Comparison of ENCODE assay signal across 8 cellular contexts in the genomic region with DNA sequence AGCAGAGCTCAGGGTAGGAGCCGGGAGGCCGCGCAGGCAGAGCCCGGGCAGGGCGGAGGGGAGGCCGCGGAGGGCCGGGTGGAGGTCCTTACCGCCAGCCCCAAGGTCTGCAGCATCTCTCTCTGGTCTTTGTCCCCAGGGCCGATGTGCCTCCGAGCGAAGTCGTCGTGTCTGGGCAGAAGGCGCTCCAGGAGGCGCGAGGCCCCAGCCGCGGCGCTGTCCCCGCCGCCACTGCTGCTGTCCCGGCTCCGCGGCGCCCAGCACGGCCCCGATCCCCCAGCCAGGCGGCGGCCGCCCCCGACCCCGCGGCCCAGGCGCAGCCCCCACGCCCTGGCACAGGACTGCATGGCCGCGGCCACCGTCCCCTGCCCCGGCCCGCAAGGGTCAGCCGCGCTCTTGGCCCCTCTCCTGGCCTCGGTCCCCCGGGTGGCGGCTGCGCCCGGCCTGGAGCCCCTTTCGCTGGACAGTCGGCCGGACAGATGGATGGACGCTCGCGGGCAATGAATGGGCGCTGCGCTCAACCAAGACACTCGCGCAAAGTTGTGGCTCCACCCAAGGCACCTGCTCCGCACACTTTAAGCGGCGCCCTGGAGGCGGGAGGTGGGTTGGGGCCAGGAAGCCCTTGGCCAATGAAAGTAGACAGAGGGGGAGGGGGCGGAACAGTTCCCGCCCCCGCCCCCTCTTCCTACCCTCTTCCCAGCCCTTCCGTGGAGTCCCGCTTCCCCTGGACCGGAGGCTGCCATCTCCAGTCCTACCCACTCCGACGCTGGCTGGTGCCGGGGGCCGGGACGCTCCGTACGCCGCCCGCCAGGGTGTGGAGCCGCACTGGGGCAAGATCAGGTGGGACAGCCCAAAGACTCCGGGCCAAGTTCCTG. TPM values are rescaled to one million over a fixed set of nuclear protein-coding genes. Genes with fewer than 3 reads are reported as not detected.
DNase-seq lines count a peak whose midpoint lies in the region; ATAC-seq and TF ChIP-seq lines count a peak whose summit lies in the region.

TSS of gene GLDC (minus strand) at position 577 of the 875 bp plus-strand sequence. CDS start at position 347, 230 bp downstream.

- peak; percentile 93 for DNase-seq in D341Med (ENCODE audit: low spot score)
- DNase-seq in RWPE2 (ENCODE audit: low spot score) = peak; percentile 79
- peak; percentile 72 for DNase-seq in astrocyte of the spinal cord (ENCODE audit: low read depth, low spot score)
- no peak for DNase-seq in superior temporal gyrus (ENCODE audit: extremely low spot score)

- H3K4me1 ChIP-seq in RWPE2 (ENCODE audit: insufficient read depth, poor library complexity, severe bottlenecking) = peaks cover 15% of the 10 kb centered on the region
- H3K4me1 ChIP-seq in skeletal muscle tissue (ENCODE audit: control insufficient read depth in 3 of 3, insufficient read depth in 3 of 3, low read length in 3 of 3) = peaks cover 4 to 8% (median 5%) of the 10 kb centered on the region in 3 donors

- H3K27ac ChIP-seq in RWPE2 (ENCODE audit: poor library complexity, severe bottlenecking) (no peak within 1 kb of the TSS), skeletal muscle tissue (ENCODE audit: low read depth, low read length) (no peak within 1 kb of the TSS)

- no peaks in the 10 kb centered on the region for H3K9me3 ChIP-seq in RWPE2 (ENCODE audit: severe bottlenecking)
- H3K9me3 ChIP-seq in iPS-18c (ENCODE audit: control insufficient read depth, insufficient read depth, low read length) = no peaks in the 10 kb centered on the region
- H3K9me3 ChIP-seq in skeletal muscle tissue (ENCODE audit: control insufficient read depth in 3 of 3, low read length in 3 of 3) = no peaks in the 10 kb centered on the region

- in situ Hi-C loops in astrocyte of the spinal cord (cut with HindIII; ENCODE audit: low sequenced_read_pairs) = no loop called here

- H3K4me3 ChIP-seq in RWPE2 (ENCODE audit: severe bottlenecking) (peak within 1 kb of the TSS; percentile 48), astrocyte of the spinal cord (ENCODE audit: low read depth, low read length) (peak within 1 kb of the TSS; percentile 54), iPS-18c (ENCODE audit: insufficient read depth, low read depth, low read length) (peak within 1 kb of the TSS; percentile 85), skeletal muscle tissue (ENCODE audit: low read length in 3 of 3) (peak within 1 kb of the TSS; percentile 67 to 71 (median 67))

- peak within 1 kb of the TSS in 2 of 3 donors; percentile 50 to 57 for H3K9ac ChIP-seq in skeletal muscle tissue (ENCODE audit: low read depth in 1 of 3, low read length in 3 of 3)

- no peaks in the 10 kb centered on the region for H3K27me3 ChIP-seq in RWPE2 (ENCODE audit: insufficient read depth, poor library complexity, severe bottlenecking)
- H3K27me3 ChIP-seq in skeletal muscle tissue (ENCODE audit: control insufficient read depth in 3 of 3, insufficient read depth in 3 of 3, low read length in 3 of 3) = peaks cover 0 to 20% (median 8%) of the 10 kb centered on the region in 3 donors

- ATAC-seq in GM19455 (IDR thresholded peaks at IDR 0.05; ENCODE audit: unreplicated experiment) (peak; percentile 93), HG03521 (IDR thresholded peaks at IDR 0.05; ENCODE audit: unreplicated experiment) (peak; percentile 86), RWPE2 (ENCODE audit: low read depth) (peak; percentile 93)

- no peaks in the 10 kb centered on the region for H3K36me3 ChIP-seq in RWPE2 (ENCODE audit: low read depth)
- H3K36me3 ChIP-seq in skeletal muscle tissue (ENCODE audit: control insufficient read depth in 3 of 3, insufficient read depth in 3 of 3, low read length in 3 of 3) = no peaks in the 10 kb centered on the region

- no peak for TF ChIP-seq CTCF in RWPE2 (IDR thresholded peaks at IDR 0.05; ENCODE audit: poor library complexity, severe bottlenecking)
- no peak for TF ChIP-seq CTCF in astrocyte of the spinal cord (IDR thresholded peaks at IDR 0.05; ENCODE audit: low read depth, low read length)

RNA-seq across cellular contexts. Expression of gene GLDC, which starts in this region (rescaled TPM):
- under 0.01 TPM for total RNA-seq in skeletal muscle tissue
